In the genomic region with DNA sequence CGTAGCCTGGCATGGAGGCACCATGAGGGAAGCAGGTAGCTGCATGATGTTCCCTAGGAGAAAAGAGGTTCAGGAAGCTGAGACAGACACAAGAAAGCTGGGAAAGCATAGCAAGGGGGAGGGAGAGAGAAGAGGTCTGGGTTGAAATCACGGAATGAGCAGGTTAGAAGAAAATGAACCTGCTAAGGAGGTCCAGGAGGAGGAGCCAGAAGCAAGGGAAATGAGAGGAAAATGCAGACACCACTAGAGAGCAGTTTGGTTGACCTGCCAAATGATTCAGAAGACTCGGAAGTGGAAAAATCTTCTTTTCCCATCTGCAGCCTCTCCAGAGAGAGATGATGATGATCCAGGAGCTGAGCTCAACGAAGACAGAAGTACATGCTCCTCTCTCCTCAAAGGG, we compare ENCODE assay signal across 2 cellular contexts.
TF ChIP-seq lines count a peak whose summit lies in the region.

No MANE protein-coding gene starts in this region.

TF ChIP-seq in SK-N-SH, 30 proteins besides CTCF, POLR2A, EP300 and RAD21:
- no peak for TF ChIP-seq RFX5 (IDR thresholded peaks at IDR 0.05; ENCODE audit: low read length)
- TF ChIP-seq, protein P1, sequence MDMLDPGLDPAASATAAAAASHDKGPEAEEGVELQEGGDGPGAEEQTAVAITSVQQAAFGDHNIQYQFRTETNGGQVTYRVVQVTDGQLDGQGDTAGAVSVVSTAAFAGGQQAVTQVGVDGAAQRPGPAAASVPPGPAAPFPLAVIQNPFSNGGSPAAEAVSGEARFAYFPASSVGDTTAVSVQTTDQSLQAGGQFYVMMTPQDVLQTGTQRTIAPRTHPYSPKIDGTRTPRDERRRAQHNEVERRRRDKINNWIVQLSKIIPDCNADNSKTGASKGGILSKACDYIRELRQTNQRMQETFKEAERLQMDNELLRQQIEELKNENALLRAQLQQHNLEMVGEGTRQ (IDR thresholded peaks at IDR 0.05; ENCODE audit: borderline replicate concordance, low read depth, low read length): no peak
- TF ChIP-seq GABPA (IDR thresholded peaks at IDR 0.05; ENCODE audit: low read depth): no peak
- no peak for TF ChIP-seq FOSL2 (IDR thresholded peaks at IDR 0.05; ENCODE audit: borderline replicate concordance, low read depth)

TF ChIP-seq in SK-N-SH treated with all-trans-retinoic acid at 6 μM for 48 hours, 23 proteins besides CTCF, POLR2A, EP300 and RAD21:
- TF ChIP-seq ISL1 (CRISPR knock-in tag; IDR thresholded peaks at IDR 0.05) (no peak), RARB (CRISPR knock-in tag; IDR thresholded peaks at IDR 0.05) (no peak), OSR1 (CRISPR knock-in tag; IDR thresholded peaks at IDR 0.05) (no peak), ARNTL (CRISPR knock-in tag; IDR thresholded peaks at IDR 0.05; ENCODE audit: borderline replicate concordance, low read depth) (no peak), TSHZ2 (CRISPR knock-in tag; IDR thresholded peaks at IDR 0.05) (no peak), ZNF8 (CRISPR knock-in tag; IDR thresholded peaks at IDR 0.05) (no peak), CSDC2 (CRISPR knock-in tag; IDR thresholded peaks at IDR 0.05) (no peak), ZNF70 (CRISPR knock-in tag; IDR thresholded peaks at IDR 0.05) (no peak), ZFP3 (CRISPR knock-in tag; IDR thresholded peaks at IDR 0.05) (no peak)
